In the genomic region with DNA sequence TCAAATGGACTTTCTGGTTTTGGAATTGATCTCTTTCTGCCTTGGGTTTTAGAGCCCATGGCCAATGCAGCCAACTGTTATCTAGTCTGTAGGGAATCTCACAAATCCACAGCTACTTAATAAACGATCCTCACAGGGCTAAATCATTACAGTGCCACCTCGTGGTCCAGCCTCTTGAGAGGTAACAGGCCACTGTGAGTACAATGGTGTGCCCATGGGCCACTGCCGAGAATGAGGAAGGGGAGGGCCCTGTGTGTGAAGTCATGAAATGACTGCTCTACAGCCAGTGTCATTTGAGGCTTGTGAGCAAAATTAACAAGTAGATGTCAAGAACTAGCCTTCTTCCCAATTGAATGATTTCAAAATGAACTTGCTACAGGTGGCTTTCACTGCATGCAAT, we compare ENCODE assay signal across 9 cellular contexts.
DNase-seq lines count a peak whose midpoint lies in the region; ATAC-seq and TF ChIP-seq lines count a peak whose summit lies in the region.
"Had no signal": no experiment of that assay in that cellular context is flagged by ENCODE, and none has a peak within 500 bp of the region (broad histone marks: within the 10 kb centered on the region; RNA-seq: fewer than 3 reads in every experiment).

No MANE protein-coding gene starts in this region.

- peak overlapping the region; percentile 70 for H2AFZ ChIP-seq in SU-DHL-6 (ENCODE audit: low read depth, low read length, severe bottlenecking)

- no peaks in the 10 kb centered on the region for H3F3A ChIP-seq in SU-DHL-6 (ENCODE audit: insufficient read depth)

- peak; percentile 83 for TF ChIP-seq CTCF in SU-DHL-6 (IDR thresholded peaks at IDR 0.05; ENCODE audit: insufficient read depth, low read length, poor library complexity, severe bottlenecking)

- no peak for ATAC-seq in HG03108 (IDR thresholded peaks at IDR 0.05; ENCODE audit: unreplicated experiment)

- no peaks in the 10 kb centered on the region for H3K36me3 ChIP-seq in SU-DHL-6 (ENCODE audit: low read length)

- CTCF ChIA-PET in HEK293T (lab: Yijun Ruan, JAX) = interaction anchor here (0.5 to 2.9 kb wide), 4 partner anchors 15 to 492 kb away, joined by 3 to 15 read pairs (median 8); no protein-coding TSS in a partner anchor

- POLR2A ChIA-PET in HEK293T (lab: Yijun Ruan, JAX) = no interaction called here

- no peak overlapping the region for H3K4me3 ChIP-seq in SU-DHL-6 (ENCODE audit: insufficient read depth, low read length, poor library complexity, severe bottlenecking)
- H3K4me3 ChIP-seq: lung had no signal

- no peak overlapping the region for H3K27ac ChIP-seq in SU-DHL-6 (ENCODE audit: low read depth, low read length)

- no peaks in the 10 kb centered on the region for H3K79me2 ChIP-seq in SU-DHL-6 (ENCODE audit: insufficient read depth, low read length)

- H3K4me2 ChIP-seq in SU-DHL-6 (ENCODE audit: low read depth, low read length, poor library complexity, severe bottlenecking) = no peak overlapping the region

- H3K9ac ChIP-seq in SU-DHL-6 (ENCODE audit: low read length) = no peak overlapping the region

- peak; percentile 27 for DNase-seq in activated CD4-positive, alpha-beta T cell treated with anti-CD3 and anti-CD28 coated beads for 48 hours
- no peak for DNase-seq in activated CD4-positive, alpha-beta T cell treated with anti-CD3 and anti-CD28 coated beads, Interleukin-2, amount 50 U/mL, for 1 hour
- DNase-seq in HPDE6-E6E7 (ENCODE audit: extremely low spot score) (peak; percentile 43), iris pigment epithelial cell (ENCODE audit: low read depth) (peak; percentile 20), HEK293T (ENCODE audit: extremely low spot score) (no peak), 8988T (no peak)

- H3K9me2 ChIP-seq in SU-DHL-6 (replicated peaks; ENCODE audit: insufficient read depth, low read length) = no peaks in the 10 kb centered on the region

- H3K27me3 ChIP-seq in SU-DHL-6 (ENCODE audit: low read length) = no peaks in the 10 kb centered on the region

- H3K9me3 ChIP-seq in SU-DHL-6 (ENCODE audit: insufficient read depth, low read length) = no peaks in the 10 kb centered on the region

- H4K20me1 ChIP-seq in SU-DHL-6 (ENCODE audit: low read depth, low read length) = no peaks in the 10 kb centered on the region

TF ChIP-seq in HEK293T, 16 proteins besides CTCF, POLR2A, EP300 and RAD21:
- TF ChIP-seq CTBP1 (IDR thresholded peaks at IDR 0.05; ENCODE audit: borderline replicate concordance) = no peak
- TF ChIP-seq SP1 (IDR thresholded peaks at IDR 0.05) = no peak
- no peak for TF ChIP-seq FOXK2 (IDR thresholded peaks at IDR 0.05)
- TF ChIP-seq TARDBP (IDR thresholded peaks at IDR 0.05) = no peak
- no peak for TF ChIP-seq LEF1 (IDR thresholded peaks at IDR 0.05; ENCODE audit: borderline replicate concordance)
- TF ChIP-seq ELF4 (IDR thresholded peaks at IDR 0.05) = no peak
- no peak for TF ChIP-seq FOXA1 (IDR thresholded peaks at IDR 0.05)
- TF ChIP-seq SUZ12 (IDR thresholded peaks at IDR 0.05) = no peak

Comparison
In these comparisons a context has a peak if more than half of its experiments do, and no peak if none do; other contexts are left out.
1. DNase-seq: peak in activated CD4-positive, alpha-beta T cell treated with anti-CD3 and anti-CD28 coated beads for 48 hours (single experiment), HPDE6-E6E7 (single experiment) and iris pigment epithelial cell (single experiment); none in activated CD4-positive, alpha-beta T cell treated with anti-CD3 and anti-CD28 coated beads, Interleukin-2, amount 50 U/mL, for 1 hour (single experiment), HEK293T (single experiment) and 8988T (single experiment).